Comparison of ENCODE assay signal across 16 cellular contexts in genomic region chr13:20400774-20401173, GRCh38.
DNase-seq lines count a peak whose midpoint lies in the region; ATAC-seq and TF ChIP-seq lines count a peak whose summit lies in the region.
"Had no signal": no experiment of that assay in that cellular context is flagged by ENCODE, and none has a peak within 500 bp of the region (broad histone marks: within the 10 kb centered on the region; RNA-seq: fewer than 3 reads in every experiment).

No MANE protein-coding gene starts in this region.

- H3K27ac Mint-ChIP-seq in stimulated activated naive B cell treated with anti-CD40 and anti-IgM and Interleukin-4, amounts not matched to agents 10 μg/mL and 1 μg/mL and 100 μg/mL, for 72 hours = no peak overlapping the region
- H3K27ac Mint-ChIP-seq: activated T-cell treated with anti-CD3 and anti-CD28 coated beads, Interleukin-2, amount 50 U/mL, for 72 hours; neural progenitor cell had no signal

- no peaks in the 10 kb centered on the region for H3K27me3 Mint-ChIP-seq in stimulated activated naive B cell treated with anti-CD40 and anti-IgM and Interleukin-4, amounts not matched to agents 10 μg/mL and 1 μg/mL and 100 μg/mL, for 72 hours
- H3K27me3 Mint-ChIP-seq: effector memory CD8-positive, alpha-beta T cell had no signal

- peaks cover 1 to 5% of the 10 kb centered on the region in 2 donors for H3K36me3 Mint-ChIP-seq in stimulated activated naive B cell treated with anti-CD40 and anti-IgM and Interleukin-4, amounts not matched to agents 10 μg/mL and 1 μg/mL and 100 μg/mL, for 72 hours
- H3K36me3 Mint-ChIP-seq: neural progenitor cell had no signal

- DNase-seq in GM03348 (ENCODE audit: low spot score) = peak; percentile 60
- peak; percentile 46 for DNase-seq in NB4 (ENCODE audit: low read depth)
- peak; percentile 48 for DNase-seq in astrocyte of the spinal cord (ENCODE audit: low read depth, low spot score)
- DNase-seq in mesenteric fat pad (ENCODE audit: low spot score) = peak; percentile 49
- DNase-seq in NCI-H2081 treated with DMSO at 0.1 percent for 48 hours (lab: John Stamatoyannopoulos, UW) = no peak
- DNase-seq in stimulated activated naive B cell treated with anti-CD40 and anti-IgM and Interleukin-4, amounts not matched to agents 10 μg/mL and 1 μg/mL and 100 μg/mL, for 72 hours = no peak
- DNase-seq: activated CD4-positive, alpha-beta T cell treated with anti-CD3 and anti-CD28 coated beads for 1 hour; activated T-cell treated with anti-CD3 and anti-CD28 coated beads, Interleukin-2, amount 50 U/mL, for 72 hours; Calu3; effector memory CD8-positive, alpha-beta T cell; lower lobe of right lung; NCI-H1694; testis had no signal

- H3K9me3 Mint-ChIP-seq in stimulated activated naive B cell treated with anti-CD40 and anti-IgM and Interleukin-4, amounts not matched to agents 10 μg/mL and 1 μg/mL and 100 μg/mL, for 72 hours = peaks cover 0 to 5% of the 10 kb centered on the region in 2 donors

- H3K4me3 Mint-ChIP-seq in stimulated activated naive B cell treated with anti-CD40 and anti-IgM and Interleukin-4, amounts not matched to agents 10 μg/mL and 1 μg/mL and 100 μg/mL, for 72 hours = no peak overlapping the region
- H3K4me3 Mint-ChIP-seq: activated T-cell treated with anti-CD3 and anti-CD28 coated beads, Interleukin-2, amount 50 U/mL, for 72 hours; effector memory CD8-positive, alpha-beta T cell; neural progenitor cell had no signal

- H3K4me1 Mint-ChIP-seq in stimulated activated naive B cell treated with anti-CD40 and anti-IgM and Interleukin-4, amounts not matched to agents 10 μg/mL and 1 μg/mL and 100 μg/mL, for 72 hours = no peaks in the 10 kb centered on the region
- H3K4me1 Mint-ChIP-seq: neural progenitor cell had no signal

- no peak for TF ChIP-seq POLR2A in NB4 (IDR thresholded peaks at IDR 0.05; ENCODE audit: extremely low read depth, insufficient read length)

- H3K4me3 ChIP-seq in NB4 (ENCODE audit: low read depth, low read length) (no peak overlapping the region), astrocyte of the spinal cord (ENCODE audit: low read depth, low read length) (no peak overlapping the region)
- H3K4me3 ChIP-seq: ascending aorta, lower lobe of right lung, neural progenitor cell, testis had no signal

- TF ChIP-seq CTCF in NB4 (IDR thresholded peaks at IDR 0.05; ENCODE audit: low read depth, low read length) = no peak
- no peak for TF ChIP-seq CTCF in astrocyte of the spinal cord (IDR thresholded peaks at IDR 0.05; ENCODE audit: low read depth, low read length)

- no peak for ATAC-seq in HG02678 (IDR thresholded peaks at IDR 0.05; ENCODE audit: unreplicated experiment)
- no peak for ATAC-seq in stimulated activated naive B cell treated with anti-CD40 and anti-IgM and Interleukin-4, amounts not matched to agents 10 μg/mL and 1 μg/mL and 100 μg/mL, for 72 hours (replicated peaks)
- ATAC-seq: effector memory CD8-positive, alpha-beta T cell; lower lobe of right lung had no signal

- in situ Hi-C loops in astrocyte of the spinal cord (cut with HindIII; ENCODE audit: low sequenced_read_pairs) = no loop called here

Comparison
In these comparisons a context has a peak if more than half of its experiments do, and no peak if none do; other contexts are left out.
1. DNase-seq: peak in GM03348 (single experiment), NB4 (single experiment), astrocyte of the spinal cord (single experiment) and mesenteric fat pad (single experiment); none in NCI-H2081 treated with DMSO at 0.1 percent for 48 hours (single experiment) and stimulated activated naive B cell treated with anti-CD40 and anti-IgM and Interleukin-4, amounts not matched to agents 10 μg/mL and 1 μg/mL and 100 μg/mL, for 72 hours (single experiment).